ENCODE assay signal across 1 cellular context in genomic region chr2:237711458-237712150, GRCh38.
TF ChIP-seq lines count a peak whose summit lies in the region.

No MANE protein-coding gene starts in this region.

TF ChIP-seq in IMR-90, 13 proteins besides CTCF, POLR2A, EP300 and RAD21 (continued from another document):
- TF ChIP-seq MXI1 (IDR thresholded peaks at IDR 0.05; ENCODE audit: borderline replicate concordance, low read depth, low read length) (no peak), RCOR1 (IDR thresholded peaks at IDR 0.05; ENCODE audit: insufficient replicate concordance, low read length) (no peak), SMC3 (IDR thresholded peaks at IDR 0.05; ENCODE audit: low read depth, low read length) (no peak), ELK1 (IDR thresholded peaks at IDR 0.05; ENCODE audit: borderline replicate concordance, low read depth, low read length) (no peak), MAZ (IDR thresholded peaks at IDR 0.05; ENCODE audit: borderline replicate concordance, low read depth, low read length) (no peak), FOS (IDR thresholded peaks at IDR 0.05; ENCODE audit: low read depth, low read length) (no peak), USF2 (IDR thresholded peaks at IDR 0.05; ENCODE audit: low read depth, low read length) (no peak), CHD1 (IDR thresholded peaks at IDR 0.05; ENCODE audit: low read depth, low read length) (no peak), RFX5 (IDR thresholded peaks at IDR 0.05; ENCODE audit: low read depth, low read length) (no peak), MAFK (IDR thresholded peaks at IDR 0.05; ENCODE audit: low read depth, low read length) (no peak)
